Comparison of ENCODE assay signal across 8 cellular contexts in the genomic region with DNA sequence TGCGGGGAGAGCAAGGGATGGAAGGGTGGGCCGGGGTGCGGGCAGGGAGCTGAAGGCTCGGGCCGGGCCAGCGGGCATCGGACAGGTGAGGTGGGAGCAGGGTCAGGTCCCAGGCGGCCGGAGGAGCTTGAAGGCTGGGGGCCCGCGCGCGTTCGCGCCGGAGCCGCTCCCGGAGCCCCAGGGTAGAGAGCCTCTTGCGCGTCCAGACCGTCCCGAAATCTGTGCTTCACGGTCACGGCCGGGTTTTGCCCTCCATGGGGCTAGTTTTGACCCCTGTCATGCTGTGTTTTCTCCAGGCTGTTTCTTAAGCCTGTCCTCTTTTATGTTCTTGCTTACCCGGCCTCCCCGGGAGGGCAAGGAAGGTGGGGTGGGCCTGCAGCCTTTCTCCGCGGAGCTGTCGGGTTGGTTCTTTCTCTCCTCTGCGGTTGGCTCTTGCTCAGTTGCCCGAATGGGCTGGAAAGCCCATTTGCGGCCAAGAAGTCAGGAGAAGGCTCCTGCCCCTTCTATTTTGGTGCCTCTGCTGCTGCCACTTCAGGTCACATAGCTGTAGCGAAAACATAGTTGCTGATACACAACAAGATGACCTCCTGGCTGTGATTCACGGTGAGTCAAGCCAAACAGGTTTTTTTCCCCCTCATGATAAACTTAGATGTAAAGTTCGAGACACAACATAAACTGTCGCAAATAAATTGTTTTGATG. TPM values are rescaled to one million over a fixed set of nuclear protein-coding genes. Genes with fewer than 3 reads are reported as not detected.
DNase-seq lines count a peak whose midpoint lies in the region; ATAC-seq and TF ChIP-seq lines count a peak whose summit lies in the region.

No MANE protein-coding gene starts in this region.

- ATAC-seq in GM19452 (IDR thresholded peaks at IDR 0.05; ENCODE audit: unreplicated experiment) (peak; percentile 45), HG03457 (IDR thresholded peaks at IDR 0.05; ENCODE audit: unreplicated experiment) (peak; percentile 36)
- ATAC-seq in effector memory CD8-positive, alpha-beta T cell (replicated peaks), result peak; percentile 46

- peak overlapping the region; percentile 89 for H3K4me3 Mint-ChIP-seq in effector memory CD8-positive, alpha-beta T cell

- WGBS in thyroid gland, 2 donors, result 6 to 7% methylated on average over 18 to 19 of the region's 37 CpGs

- peak overlapping the region in 2 of 3 donors; percentile 46 to 73 for H3K27ac ChIP-seq in thyroid gland

- peaks cover 24% of the 10 kb centered on the region in 2 donors for H3K4me1 Mint-ChIP-seq in effector memory CD8-positive, alpha-beta T cell (ENCODE audit: low read depth in 2 of 2)

- DNase-seq in COLO668 (lab: John Stamatoyannopoulos, UW; ENCODE audit: unreplicated experiment) (peak; percentile 31), UCSD-AML1 (lab: John Stamatoyannopoulos, UW; ENCODE audit: unreplicated experiment) (peak; percentile 44), medulla oblongata (ENCODE audit: extremely low spot score) (peak; percentile 61), thyroid gland (peak; percentile 42), NCI-H1694 treated with DMSO at 0.1 percent for 48 hours (lab: John Stamatoyannopoulos, UW) (no peak)
- no peak for DNase-seq in effector memory CD8-positive, alpha-beta T cell

- no peak for TF ChIP-seq POLR2A in thyroid gland (IDR thresholded peaks at IDR 0.05)

- no peaks in the 10 kb centered on the region for H3K9me3 Mint-ChIP-seq in effector memory CD8-positive, alpha-beta T cell

- no peaks in the 10 kb centered on the region for H3K9me3 ChIP-seq in thyroid gland

- peak overlapping the region; percentile 84 to 91 for H3K27ac Mint-ChIP-seq in effector memory CD8-positive, alpha-beta T cell

- H3K4me3 ChIP-seq in thyroid gland (replicated peaks in 1 of 3), result peak overlapping the region; percentile 34 to 87 (median 56)

- no peak for TF ChIP-seq CTCF in thyroid gland (IDR thresholded peaks at IDR 0.05)

- H3K36me3 ChIP-seq in thyroid gland, result no peaks in the 10 kb centered on the region

- H3K36me3 Mint-ChIP-seq in effector memory CD8-positive, alpha-beta T cell (ENCODE audit: insufficient read depth), result no peaks in the 10 kb centered on the region

- no peaks in the 10 kb centered on the region for H3K27me3 ChIP-seq in thyroid gland

- peaks cover 0 to 8% of the 10 kb centered on the region in 2 donors for H3K4me1 ChIP-seq in thyroid gland

- H3K27me3 Mint-ChIP-seq in effector memory CD8-positive, alpha-beta T cell, result peaks cover 0 to 6% of the 10 kb centered on the region in 2 donors

- intact Hi-C loops in thyroid gland (cut with DNase I), result no loop called here

RNA-seq across cellular contexts. Expression of a gene that starts 0.7 kb away (rescaled TPM):
- 10 to 100 TPM; 11.3 to 25.4 (median 18.7) TPM for total RNA-seq in thyroid gland

RNA-seq across cellular contexts. Expression of a gene that starts 49.8 kb away (rescaled TPM):
- total RNA-seq in thyroid gland, result 10 to 100 TPM; 23.1 to 33.8 (median 32.2) TPM

Comparison
In these comparisons a context has a peak if more than half of its experiments do, and no peak if none do; other contexts are left out.
1. DNase-seq: peak in COLO668 (single experiment), UCSD-AML1 (single experiment), medulla oblongata (single experiment) and thyroid gland (2 of 2); none in effector memory CD8-positive, alpha-beta T cell (0 of 3) and NCI-H1694 treated with DMSO at 0.1 percent for 48 hours (single experiment).
2. Peak in every context shown above with its lines, with median percentiles within 50 percentile points of each other: ATAC-seq.